ENCODE assay signal across 6 cellular contexts in genomic region chr14:94025720-94026119, GRCh38.
DNase-seq lines count a peak whose midpoint lies in the region.

No MANE protein-coding gene starts in this region.

- peaks cover 54% of the 10 kb centered on the region for H3K4me1 ChIP-seq in BLaER1

- H3K9me3 ChIP-seq in BLaER1 (no peaks in the 10 kb centered on the region), SK-N-MC (ENCODE audit: low read depth, low read length) (no peaks in the 10 kb centered on the region)

- peak overlapping the region; percentile 79; the same call in 1 of the 2 replicates for H3K4me2 ChIP-seq in BLaER1

- DNase-seq in SK-N-MC (ENCODE audit: low read depth, low spot score), result no peak
- peak; percentile 70 for DNase-seq in kidney glomerular epithelial cell (lab: John Stamatoyannopoulos, UW)
- DNase-seq in NK-92 treated with Interleukin-12 subunit alpha and Interleukin-12 subunit beta, amount 100 ng/mL, for 24 hours (lab: John Stamatoyannopoulos, UW), result no peak
- no peak for DNase-seq in NAMALWA (ENCODE audit: low spot score)
- no peak for DNase-seq in islet precursor cell

- H3K9ac ChIP-seq in BLaER1 (no peak overlapping the region), SK-N-MC (ENCODE audit: insufficient read length) (no peak overlapping the region)

- no peaks in the 10 kb centered on the region; the same call in 1 of the 2 replicates for H4K20me1 ChIP-seq in BLaER1

- H3K4me3 ChIP-seq in BLaER1 (no peak overlapping the region), SK-N-MC (peak overlapping the region; percentile 88)

- H3K27me3 ChIP-seq in BLaER1, result no peaks in the 10 kb centered on the region

- H3K27ac ChIP-seq in BLaER1 (no peak overlapping the region), SK-N-MC (no peak overlapping the region)

- H3K36me3 ChIP-seq in BLaER1 (no peaks in the 10 kb centered on the region), SK-N-MC (ENCODE audit: insufficient read depth, low read length) (no peaks in the 10 kb centered on the region)
